Comparison of ENCODE assay signal across 21 cellular contexts in the genomic region with DNA sequence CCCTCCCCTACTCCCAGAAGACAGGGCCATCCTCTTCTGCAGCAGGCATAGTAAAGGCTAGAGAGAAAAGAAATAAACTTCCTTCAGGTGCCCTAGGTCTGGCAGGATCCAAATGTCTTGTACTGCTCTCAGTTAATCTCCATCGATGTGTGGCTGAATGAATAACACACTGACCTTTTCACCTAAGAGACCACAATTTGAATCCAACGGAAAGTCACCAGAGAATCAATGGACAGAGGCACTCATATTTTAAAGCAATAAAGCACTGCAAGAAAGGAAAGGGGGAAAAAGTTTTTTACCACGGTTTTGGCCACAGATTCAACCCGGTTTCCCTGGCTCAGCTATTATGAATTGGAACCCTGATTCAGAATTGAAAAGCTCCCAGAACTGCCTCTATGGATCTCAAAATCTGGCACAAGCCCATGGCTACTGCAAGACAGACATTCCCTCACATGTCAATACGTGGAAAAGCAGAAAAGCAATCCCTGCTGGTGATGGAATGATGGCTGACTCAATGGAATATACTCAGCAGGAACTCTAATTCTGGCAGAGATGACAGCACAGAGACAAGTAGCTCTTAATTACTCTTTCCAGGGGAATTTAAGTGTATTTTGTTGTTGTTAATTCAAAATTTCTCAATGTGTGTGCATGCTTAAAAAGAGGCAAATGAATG.
DNase-seq lines count a peak whose midpoint lies in the region; TF ChIP-seq lines count a peak whose summit lies in the region.
"Had no signal": no experiment of that assay in that cellular context is flagged by ENCODE, and none has a peak within 500 bp of the region (broad histone marks: within the 10 kb centered on the region; RNA-seq: fewer than 3 reads in every experiment).

No MANE protein-coding gene starts in this region.

- H3K36me3 ChIP-seq in HUES48 (ENCODE audit: control insufficient read depth, insufficient read depth, low read length) (no peaks in the 10 kb centered on the region), brain microvascular endothelial cell (replicated peaks) (no peaks in the 10 kb centered on the region), mesendoderm (ENCODE audit: control insufficient read depth, insufficient read depth, low read length) (no peaks in the 10 kb centered on the region)
- H3K36me3 ChIP-seq: cardiac muscle cell, left lung, upper lobe of left lung had no signal

- no peaks in the 10 kb centered on the region for H3K9me3 ChIP-seq in HUES48 (ENCODE audit: control insufficient read depth, insufficient read depth, low read length)
- H3K9me3 ChIP-seq: left lung, upper lobe of left lung had no signal

- no peak overlapping the region for H3K4me2 ChIP-seq in mesendoderm (ENCODE audit: low read length)

- H3K23ac ChIP-seq in mesendoderm (ENCODE audit: low read length) = no peak overlapping the region

- H2AK5ac ChIP-seq in mesendoderm (ENCODE audit: low read length) = no peak overlapping the region

- H3K9ac ChIP-seq in HUES48 (ENCODE audit: low read depth, low read length) (no peak overlapping the region), mesendoderm (ENCODE audit: low read length) (no peak overlapping the region)

- TF ChIP-seq CTCF in AG10803 (conservative IDR thresholded peaks at IDR 0.05; ENCODE audit: low read length) (no peak), brain microvascular endothelial cell (IDR thresholded peaks at IDR 0.05; ENCODE audit: low read depth, low read length, missing control alignments) (no peak)

- DNase-seq in AG10803 (ENCODE audit: low read depth) (peak; percentile 34), brain microvascular endothelial cell (peak; percentile 53), mesendoderm (no peak), hippocampal formation (lab: John Stamatoyannopoulos, UW) (no peak), middle frontal gyrus (ENCODE audit: extremely low spot score, low spot score) (no peak), NCI-H510A treated with DMSO at 0.1 percent for 48 hours (lab: John Stamatoyannopoulos, UW) (no peak), SW 1271 (lab: John Stamatoyannopoulos, UW) (no peak)
- DNase-seq: activated CD4-positive, alpha-beta T cell treated with anti-CD3 and anti-CD28 coated beads, Interleukin-2, amount 10 ng/mL, durations not matched to agents 7 days and 5 days; CD8-positive, alpha-beta memory T cell; effector memory CD4-positive, alpha-beta T cell; GOT3; left lung; MM.1S; NCI-H2029; NCI-H524 treated with DMSO at 0.1 percent for 48 hours; PC-3; stimulated activated naive CD4-positive, alpha-beta T cell treated with Interleukin-2 at 50 U/mL for 16 hours; upper lobe of left lung had no signal

- no peaks in the 10 kb centered on the region for H3K79me1 ChIP-seq in mesendoderm (ENCODE audit: low read length)

- no peak overlapping the region for H3K56ac ChIP-seq in mesendoderm (ENCODE audit: low read length)

- H3K4ac ChIP-seq in mesendoderm (ENCODE audit: low read depth, low read length) = no peak overlapping the region

- in situ Hi-C loops in brain microvascular endothelial cell (cut with HindIII; ENCODE audit: low pct_ligation_motif_present, low sequenced_read_pairs) = no loop called here

- no peaks in the 10 kb centered on the region for H3K27me3 ChIP-seq in HUES48 (ENCODE audit: control insufficient read depth, insufficient read depth, low read length)
- no peaks in the 10 kb centered on the region for H3K27me3 ChIP-seq in brain microvascular endothelial cell (replicated peaks)
- H3K27me3 ChIP-seq in mesendoderm (ENCODE audit: insufficient read depth, low read length, poor library complexity) = no peaks in the 10 kb centered on the region
- H3K27me3 ChIP-seq: left lung, upper lobe of left lung had no signal

- no peaks in the 10 kb centered on the region for H3K79me2 ChIP-seq in mesendoderm (ENCODE audit: control insufficient read depth, insufficient read depth, low read length)

- H2BK120ac ChIP-seq in mesendoderm (ENCODE audit: low read depth, low read length) = no peak overlapping the region

- H3K27ac ChIP-seq in HUES48 (ENCODE audit: low read depth, low read length) = peak overlapping the region; percentile 27
- H3K27ac ChIP-seq in brain microvascular endothelial cell = no peak overlapping the region
- no peak overlapping the region for H3K27ac ChIP-seq in mesendoderm (ENCODE audit: low read depth, low read length)
- H3K27ac ChIP-seq: cardiac muscle cell, left lung, SK-N-MC, upper lobe of left lung had no signal

- no peak overlapping the region for H3K4me3 ChIP-seq in AG10803 (ENCODE audit: low read length)
- H3K4me3 ChIP-seq in HUES48 (ENCODE audit: low read depth, low read length) = no peak overlapping the region
- no peak overlapping the region for H3K4me3 ChIP-seq in brain microvascular endothelial cell (ENCODE audit: low read depth, low read length)
- no peak overlapping the region for H3K4me3 ChIP-seq in mesendoderm (ENCODE audit: low read length)
- H3K4me3 ChIP-seq: cardiac muscle cell, left lung, SK-N-MC, upper lobe of left lung had no signal

- H3K18ac ChIP-seq in mesendoderm (ENCODE audit: low read length) = peak overlapping the region; percentile 39

- H2BK15ac ChIP-seq in mesendoderm (replicated peaks; ENCODE audit: low read depth) = no peak overlapping the region

- WGBS in mesendoderm (ENCODE audit: extremely low coverage, insufficient coverage, low lambda C conversion rate) = no CpG with 5 or more reads among the region's 5 CpGs

- H4K8ac ChIP-seq in mesendoderm (ENCODE audit: low read depth, low read length) = no peak overlapping the region

- no peak overlapping the region for H2BK5ac ChIP-seq in mesendoderm (ENCODE audit: low read length)

- no peak overlapping the region for H4K5ac ChIP-seq in mesendoderm (ENCODE audit: low read length)

- H3K4me1 ChIP-seq in HUES48 (ENCODE audit: control insufficient read depth, insufficient read depth, low read length) (peaks cover 21% of the 10 kb centered on the region), mesendoderm (ENCODE audit: control insufficient read depth, low read depth, low read length) (no peaks in the 10 kb centered on the region)
- H3K4me1 ChIP-seq: left lung, upper lobe of left lung had no signal

Comparison
In these comparisons a context has a peak if more than half of its experiments do, and no peak if none do; other contexts are left out.
1. DNase-seq: peak in AG10803 (single experiment) and brain microvascular endothelial cell (single experiment); none in mesendoderm (single experiment), hippocampal formation (0 of 2), middle frontal gyrus (single experiment), NCI-H510A treated with DMSO at 0.1 percent for 48 hours (single experiment) and SW 1271 (0 of 2).